ENCODE assay signal across 8 cellular contexts in the genomic region with DNA sequence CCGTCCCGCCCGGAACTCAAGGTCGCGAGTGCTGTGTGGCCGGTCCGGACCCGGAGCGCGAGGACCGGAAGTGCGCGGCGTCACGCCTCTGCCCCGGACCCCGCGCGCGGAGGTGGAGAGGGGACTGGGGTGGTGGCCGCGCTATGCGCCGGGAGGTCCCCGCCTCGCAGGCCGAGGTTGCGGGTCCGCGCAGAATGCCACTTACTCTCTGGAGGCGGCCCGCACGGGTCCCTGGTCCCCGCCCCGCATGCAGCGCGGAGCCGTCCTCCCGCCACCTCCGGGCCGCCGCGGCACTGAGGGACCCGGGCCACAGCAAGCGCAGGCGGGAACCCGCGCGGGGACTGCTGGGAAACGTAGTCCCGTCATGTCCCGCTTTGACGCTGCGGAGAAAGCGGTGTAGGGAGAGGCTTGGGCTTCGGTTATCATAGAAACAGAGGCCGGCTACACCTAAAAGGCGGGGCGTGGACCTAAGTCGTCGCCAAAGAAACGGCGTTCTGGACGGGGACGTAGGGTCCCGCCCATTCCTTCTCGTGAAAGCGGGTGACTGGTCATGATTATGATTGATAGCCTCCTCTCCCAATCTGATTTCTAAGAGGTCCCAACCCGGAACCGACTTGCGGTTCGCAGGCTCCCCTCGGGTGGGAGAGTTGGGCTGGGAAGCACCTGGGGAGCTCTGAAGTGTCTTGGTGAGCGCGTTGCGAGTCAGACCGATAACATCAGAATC. TPM values are rescaled to one million over a fixed set of nuclear protein-coding genes. Genes with fewer than 3 reads are reported as not detected.
DNase-seq lines count a peak whose midpoint lies in the region; ATAC-seq and TF ChIP-seq lines count a peak whose summit lies in the region.

Gene ZNF837, minus strand, starts transcription at position 295 of the 724 bp plus-strand sequence. CDS start 11,698 bp downstream, outside the sequence.

- peak; percentile 79 for ATAC-seq in GM21576 (IDR thresholded peaks at IDR 0.05; ENCODE audit: unreplicated experiment)

- no peaks in the 10 kb centered on the region for H3K36me3 Mint-ChIP-seq in IgD-negative memory B cell

- H3K4me1 Mint-ChIP-seq in IgD-negative memory B cell, result peaks cover 10 to 24% (median 20%) of the 10 kb centered on the region in 3 donors

- H3K27me3 Mint-ChIP-seq in IgD-negative memory B cell, result no peaks in the 10 kb centered on the region

- DNase-seq in DMS153 (lab: John Stamatoyannopoulos, UW) (peak; percentile 100), OCI-M1 (lab: John Stamatoyannopoulos, UW) (peak; percentile 100), activated T-cell treated with anti-CD3 and anti-CD28 coated beads for 48 hours (ENCODE audit: low read depth) (peak; percentile 94), epithelial cell of esophagus (ENCODE audit: low read depth) (peak; percentile 100), middle frontal gyrus (ENCODE audit: extremely low spot score, low spot score) (peak; percentile 100)
- peak; percentile 95 to 96 for DNase-seq in stimulated activated CD8-positive, alpha-beta memory T cell treated with anti-CD3 and anti-CD28 coated beads, Interleukin-2, amount 100 ng/mL, for 1 hour (ENCODE audit: low read depth in 2 of 2)

- H3K9me3 Mint-ChIP-seq in IgD-negative memory B cell, result no peaks in the 10 kb centered on the region

- no peak for TF ChIP-seq CTCF in epithelial cell of esophagus (IDR thresholded peaks at IDR 0.05; ENCODE audit: insufficient read depth, low read depth, low read length, missing control alignments)

- H3K4me3 ChIP-seq in epithelial cell of esophagus (ENCODE audit: low read length), result peak within 1 kb of the TSS; percentile 91

- H3K27ac Mint-ChIP-seq in IgD-negative memory B cell, result peak within 1 kb of the TSS; percentile 98 to 100 (median 99)

- H3K4me3 Mint-ChIP-seq in IgD-negative memory B cell, result peak within 1 kb of the TSS; percentile 92 to 98 (median 96)

RNA-seq across cellular contexts. Expression of gene ZNF837, which starts in this region (rescaled TPM):
- 8.0 TPM for polyA plus RNA-seq in IgD-negative memory B cell

Comparison
In these comparisons a context has a peak if more than half of its experiments do, and no peak if none do; other contexts are left out.
1. Peak in every context shown above with its lines: DNase-seq, ATAC-seq and H3K4me3 ChIP-seq.